ENCODE assay signal across 26 cellular contexts in the genomic region with DNA sequence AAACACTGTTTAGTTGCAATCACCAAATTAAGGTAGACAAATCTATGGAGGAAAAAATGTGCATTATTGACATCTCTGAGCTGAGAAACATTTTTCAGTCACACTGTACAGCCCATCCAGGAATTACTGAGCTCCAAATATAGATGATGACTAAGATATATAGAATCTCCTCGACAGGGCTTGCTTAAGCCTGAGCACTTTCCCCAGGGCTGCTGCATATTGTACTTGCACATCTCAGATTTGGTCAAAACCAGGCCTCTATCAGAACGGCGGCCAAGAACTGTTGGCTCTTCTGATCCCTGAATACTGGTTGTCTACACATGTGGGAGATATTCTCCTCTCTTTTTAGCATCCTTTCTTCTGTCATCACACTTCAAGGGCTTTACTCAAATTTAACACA.
A peak's percentile ranks its signal among the peaks of the same experiment; 100 is the strongest.
DNase-seq lines count a peak whose midpoint lies in the region; ATAC-seq, FAIRE-seq and TF ChIP-seq lines count a peak whose summit lies in the region.
"Had no signal": no experiment of that assay in that cellular context is flagged by ENCODE, and none has a peak within 500 bp of the region (broad histone marks: within the 10 kb centered on the region; RNA-seq: fewer than 3 reads in every experiment).

No MANE protein-coding gene starts in this region.

- TF ChIP-seq POLR2A in H54 (IDR thresholded peaks at IDR 0.05; ENCODE audit: low read depth, low read length) = no peak

- H3K4me2 ChIP-seq in fibroblast of lung (ENCODE audit: extremely low read depth, insufficient read depth, low read length) = no peak overlapping the region

- H3K27me3 ChIP-seq in RWPE2 (ENCODE audit: insufficient read depth, poor library complexity, severe bottlenecking) (no peaks in the 10 kb centered on the region), fibroblast of lung (ENCODE audit: control insufficient read depth, insufficient read depth, low read length) (no peaks in the 10 kb centered on the region)
- H3K27me3 ChIP-seq: esophagus squamous epithelium, pancreas, Peyer's patch, sigmoid colon, transverse colon had no signal

- H3K4me3 ChIP-seq in RWPE2 (ENCODE audit: severe bottlenecking) (no peak overlapping the region), fibroblast of lung (replicated peaks in 1 of 4; ENCODE audit: control extremely low read depth in 1 of 4, insufficient read depth in 1 of 4, low read depth in 3 of 4, low read length in 4 of 4) (no peak overlapping the region)
- H3K4me3 ChIP-seq: esophagus squamous epithelium, lung, pancreas, Peyer's patch, sigmoid colon, transverse colon had no signal

- H3K4me1 ChIP-seq in RWPE2 (ENCODE audit: insufficient read depth, poor library complexity, severe bottlenecking) (no peaks in the 10 kb centered on the region), fibroblast of lung (ENCODE audit: control insufficient read depth, extremely low read depth, insufficient read depth, low read length) (peaks cover 5% of the 10 kb centered on the region)
- H3K4me1 ChIP-seq: esophagus squamous epithelium, pancreas, Peyer's patch, sigmoid colon, transverse colon had no signal

- TF ChIP-seq CTCF in RWPE2 (IDR thresholded peaks at IDR 0.05; ENCODE audit: poor library complexity, severe bottlenecking) (no peak), fibroblast of lung (conservative IDR thresholded peaks at IDR 0.05 in 1 of 2, IDR thresholded peaks at IDR 0.05 in 1 of 2; ENCODE audit: low read depth in 1 of 2, low read length in 2 of 2) (no peak)

- H3K36me3 ChIP-seq in RWPE2 (ENCODE audit: low read depth) = no peaks in the 10 kb centered on the region
- no peaks in the 10 kb centered on the region for H3K36me3 ChIP-seq in fibroblast of lung (ENCODE audit: control insufficient read depth, insufficient read depth, low read length)
- H3K36me3 ChIP-seq: esophagus squamous epithelium, pancreas, Peyer's patch, sigmoid colon, transverse colon had no signal

- DNase-seq in H54 (ENCODE audit: insufficient read length, low spot score) (peak; percentile 28), RWPE2 (ENCODE audit: low spot score) (no peak), fibroblast of lung (ENCODE audit: low read depth in 2 of 2) (peak; percentile 11 to 34), urothelium cell line (ENCODE audit: low spot score) (peak; percentile 72), SHP77 treated with DMSO at 0.1 percent for 48 hours (lab: John Stamatoyannopoulos, UW) (no peak), NCI-H2227 (lab: John Stamatoyannopoulos, UW; ENCODE audit: unreplicated experiment) (no peak)
- no peak for DNase-seq in activated CD4-positive, alpha-beta T cell treated with anti-CD3 and anti-CD28 coated beads for 4 hours
- DNase-seq: activated CD4-positive, CD25-positive, alpha-beta regulatory T cell treated with anti-CD3 and anti-CD28 coated beads, Interleukin-2, amount 50 U/mL, for 72 hours; activated CD8-positive, alpha-beta memory T cell treated with anti-CD3 and anti-CD28 coated beads, Interleukin-2, amount 10 ng/mL, durations not matched to agents 7 days and 5 days; C1 segment of cervical spinal cord; caudate nucleus; effector memory CD4-positive, alpha-beta T cell; esophagus squamous epithelium; GF-D8; H7; naive B cell; NCI-H187; NK-92 treated with Interleukin-12 subunit alpha and Interleukin-12 subunit beta, amount 100 ng/mL, for 24 hours; pancreas; Peyer's patch; sigmoid colon; T1000; transverse colon had no signal

- H4K20me1 ChIP-seq in fibroblast of lung (ENCODE audit: control insufficient read depth, extremely low read depth, insufficient read depth, low read length) = no peaks in the 10 kb centered on the region

- H2AFZ ChIP-seq in fibroblast of lung (ENCODE audit: low read length) = no peak overlapping the region

- FAIRE-seq in H54 (lab: Jason Lieb, UNC) (peak; percentile 90), urothelium cell line (lab: Jason Lieb, UNC) (no peak)
- FAIRE-seq: GM12892, islet of Langerhans, pancreas had no signal

- H3K27ac ChIP-seq in RWPE2 (ENCODE audit: poor library complexity, severe bottlenecking) (no peak overlapping the region), fibroblast of lung (ENCODE audit: insufficient read depth, low read length) (no peak overlapping the region)
- H3K27ac ChIP-seq: esophagus squamous epithelium, pancreas, Peyer's patch, sigmoid colon, transverse colon had no signal

- H3K9me3 ChIP-seq in RWPE2 (ENCODE audit: severe bottlenecking) (no peaks in the 10 kb centered on the region), fibroblast of lung (ENCODE audit: control insufficient read depth, insufficient read depth, low read depth, low read length) (no peaks in the 10 kb centered on the region)
- H3K9me3 ChIP-seq: esophagus squamous epithelium, pancreas, Peyer's patch, sigmoid colon, transverse colon had no signal

- H3K9ac ChIP-seq in fibroblast of lung (ENCODE audit: insufficient read depth, low read length) = no peak overlapping the region

- peak; percentile 50; the same call in 2 of the 3 replicates for ATAC-seq in RWPE2 (ENCODE audit: low read depth)
- ATAC-seq: activated CD8-positive, alpha-beta memory T cell treated with anti-CD3 and anti-CD28 coated beads, Interleukin-2, amount 10 ng/mL, durations not matched to agents 7 days and 5 days; pancreas had no signal

- no peaks in the 10 kb centered on the region for H3K79me2 ChIP-seq in fibroblast of lung (ENCODE audit: control insufficient read depth, insufficient read depth, low read length)

Comparison
In these comparisons a context has a peak if more than half of its experiments do, and no peak if none do; other contexts are left out.
1. DNase-seq: peak in H54 (single experiment), fibroblast of lung (2 of 2) and urothelium cell line (single experiment); none in RWPE2 (single experiment), SHP77 treated with DMSO at 0.1 percent for 48 hours (single experiment), NCI-H2227 (single experiment) and activated CD4-positive, alpha-beta T cell treated with anti-CD3 and anti-CD28 coated beads for 4 hours (0 of 2).